Comparison of ENCODE assay signal across 13 cellular contexts in the genomic region with DNA sequence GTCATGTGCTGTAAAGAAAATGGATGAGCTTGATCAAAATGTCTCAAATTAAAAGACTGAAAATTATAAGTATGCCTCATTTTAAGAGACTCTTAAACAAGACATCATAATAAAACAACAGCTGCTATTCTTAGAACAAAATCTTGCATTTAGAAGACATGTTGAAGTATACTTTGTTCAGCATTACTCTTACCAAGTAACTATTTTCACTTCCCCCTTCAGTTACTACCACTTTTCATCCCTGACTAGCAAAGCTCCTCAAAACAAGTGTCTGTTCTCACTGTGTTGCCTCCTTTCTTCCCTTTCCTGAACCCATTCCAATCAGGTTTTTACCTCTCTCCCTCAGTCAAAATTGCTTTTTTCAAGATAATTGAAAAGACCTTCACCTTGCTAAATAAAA. TPM values are rescaled to one million over a fixed set of nuclear protein-coding genes. Genes with fewer than 3 reads are reported as not detected.
DNase-seq lines count a peak whose midpoint lies in the region; ATAC-seq, FAIRE-seq and TF ChIP-seq lines count a peak whose summit lies in the region.
"Had no signal": no experiment of that assay in that cellular context is flagged by ENCODE, and none has a peak within 500 bp of the region (broad histone marks: within the 10 kb centered on the region; RNA-seq: fewer than 3 reads in every experiment).

No MANE protein-coding gene starts in this region.

- no peak for TF ChIP-seq POLR2A in GM12892 (IDR thresholded peaks at IDR 0.05; ENCODE audit: low read depth, low read length)

- no peak for DNase-seq in GM12892 (ENCODE audit: insufficient read length)
- DNase-seq in NK-92 (lab: John Stamatoyannopoulos, UW; ENCODE audit: unreplicated experiment) = no peak
- DNase-seq in medulla oblongata (ENCODE audit: extremely low spot score) = no peak
- no peak for DNase-seq in ureter (ENCODE audit: low spot score)
- no peak for DNase-seq in NCI-H2029 (lab: John Stamatoyannopoulos, UW)
- DNase-seq: effector memory CD4-positive, alpha-beta T cell; EL; left ventricle myocardium inferior; NCI-H2107 had no signal

- peak; percentile 91 for FAIRE-seq in GM12892 (lab: Jason Lieb, UNC)
- FAIRE-seq: H1 had no signal

- ATAC-seq in GM19397 (IDR thresholded peaks at IDR 0.05; ENCODE audit: unreplicated experiment) = peak; percentile 76
- ATAC-seq in HG02763 (IDR thresholded peaks at IDR 0.05; ENCODE audit: unreplicated experiment) = peak; percentile 72
- peak; percentile 88 for ATAC-seq in HG03442 (IDR thresholded peaks at IDR 0.05; ENCODE audit: unreplicated experiment)

RNA-seq across cellular contexts. Expression of a gene that starts 31.6 kb away (rescaled TPM):
- 10.6 TPM for polyA plus RNA-seq in GM12892 (2012; ENCODE audit: missing spikeins)
- total RNA-seq in ureter = 24.5 TPM
